In the genomic region with DNA sequence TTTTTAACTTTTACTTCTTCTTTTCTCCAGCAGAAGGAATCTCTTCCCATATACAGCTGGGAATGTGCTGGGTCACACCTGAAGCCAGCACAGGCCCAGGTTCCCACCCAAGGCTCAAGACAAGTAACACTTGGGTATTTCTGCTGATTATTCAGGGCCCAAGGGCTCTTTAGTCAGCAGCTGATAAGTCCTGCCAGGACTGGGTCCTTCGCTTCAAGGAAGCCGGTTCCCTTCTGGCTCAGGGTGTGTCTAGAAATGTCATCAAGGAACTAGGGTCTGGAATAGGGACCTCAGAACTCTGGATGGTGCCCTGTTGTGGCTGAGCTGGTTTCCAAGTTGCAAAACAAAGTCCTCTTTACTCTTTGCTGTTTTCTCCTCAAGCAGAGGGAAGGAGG, we compare ENCODE assay signal across 14 cellular contexts. TPM values are rescaled to one million over a fixed set of nuclear protein-coding genes. Genes with fewer than 3 reads are reported as not detected.
DNase-seq lines count a peak whose midpoint lies in the region; ATAC-seq, FAIRE-seq and TF ChIP-seq lines count a peak whose summit lies in the region.
"Had no signal": no experiment of that assay in that cellular context is flagged by ENCODE, and none has a peak within 500 bp of the region (broad histone marks: within the 10 kb centered on the region; RNA-seq: fewer than 3 reads in every experiment).

No MANE protein-coding gene starts in this region.

- CTCF ChIA-PET in H1 (lab: Charles Lee; ENCODE audit: partially characterized antibody): interaction anchor here (1.1 to 1.6 kb wide), 3 partner anchors 36 to 134 kb away, joined by 3 to 5 read pairs (median 4); no protein-coding TSS in a partner anchor

- H3K56ac ChIP-seq in H1 (replicated peaks; ENCODE audit: insufficient read length, low read depth, low read length): no peak overlapping the region

- H3K4me2 ChIP-seq in H1 (ENCODE audit: insufficient read depth in 1 of 2, low read depth in 2 of 2, low read length in 2 of 2): no peak overlapping the region
- H3K4me2 ChIP-seq: A549, BLaER1 had no signal

- H3K27ac ChIP-seq in H1 (ENCODE audit: low read depth, low read length) (no peak overlapping the region), esophagus squamous epithelium (peak overlapping the region in 3 of 4 donors; percentile 6 to 27 (median 26)), neutrophil (peak overlapping the region; percentile 71), Peyer's patch (no peak overlapping the region), gastrocnemius medialis (no peak overlapping the region)
- H3K27ac ChIP-seq: A549, BLaER1 had no signal

- H4K5ac ChIP-seq in H1 (ENCODE audit: insufficient read length, low read depth, low read length): no peak overlapping the region

- H2BK15ac ChIP-seq in H1 (ENCODE audit: low read length): no peak overlapping the region

- H3K4ac ChIP-seq in H1 (replicated peaks; ENCODE audit: insufficient read length, low read depth, low read length): no peak overlapping the region

- no peak overlapping the region for H3K23ac ChIP-seq in H1 (ENCODE audit: insufficient read length)

- FAIRE-seq in H1 (lab: Jason Lieb, UNC): no peak
- FAIRE-seq: A549 had no signal

- H3K79me2 ChIP-seq in H1 (ENCODE audit: control insufficient read depth in 1 of 2, insufficient read depth in 2 of 2, low read length in 2 of 2): no peaks in the 10 kb centered on the region

- WGBS in H1 (ENCODE audit: extremely low coverage in 1 of 2, insufficient coverage in 1 of 2, insufficient read length in 1 of 2, insufficient replicate concordance in 2 of 2, low coverage in 1 of 2, low lambda C conversion rate in 2 of 2, missing lambda C conversion rate in 1 of 2), 2 experiments: 83% methylated on average over 2 of the region's 2 CpGs; no CpG with 5 or more reads in 1 of the 2 experiments
- 20% methylated on average over 2 of the region's 2 CpGs; no CpG with 5 or more reads in 1 of the 2 donors for WGBS in esophagus squamous epithelium, 2 donors

- intact Hi-C loops in esophagus squamous epithelium (cut with DNase I) (no loop called here), gastrocnemius medialis (cut with DNase I; ENCODE audit: low total_unique reads) (no loop called here)

- no peak overlapping the region for H2AK5ac ChIP-seq in H1 (ENCODE audit: low read depth, low read length)

- H3K27me3 ChIP-seq in H1 (replicated peaks in 1 of 4; ENCODE audit: control insufficient read depth in 3 of 4, extremely low read depth in 1 of 4, insufficient read depth in 3 of 4, low read length in 3 of 4) (no peaks in the 10 kb centered on the region), esophagus squamous epithelium (no peaks in the 10 kb centered on the region), neutrophil (no peaks in the 10 kb centered on the region), Peyer's patch (no peaks in the 10 kb centered on the region), gastrocnemius medialis (no peaks in the 10 kb centered on the region)
- H3K27me3 ChIP-seq: BLaER1 had no signal

- H4K91ac ChIP-seq in H1 (replicated peaks; ENCODE audit: insufficient read length, low read length): no peak overlapping the region

- no peak overlapping the region for H3K9ac ChIP-seq in H1 (replicated peaks in 1 of 4; ENCODE audit: extremely low read depth in 1 of 4, low read depth in 3 of 4, low read length in 3 of 4)
- H3K9ac ChIP-seq: BLaER1 had no signal

- H2AFZ ChIP-seq in H1 (ENCODE audit: low read length): 0 out of 2 replicates have a peak overlapping the region, but pooled peaks have one; percentile 3

- DNase-seq in H1 (ENCODE audit: low read depth in 1 of 2, low spot score in 2 of 2) (no peak), esophagus squamous epithelium (lab: John Stamatoyannopoulos, UW) (no peak), Peyer's patch (no peak), gastrocnemius medialis (no peak)
- DNase-seq: CD4-positive, CD25-positive, alpha-beta regulatory T cell; DMS53; IMR-90; KBM-7 had no signal

- TF ChIP-seq CTCF in H1 (IDR thresholded peaks at IDR 0.05; ENCODE audit: control extremely low read depth in 1 of 3, insufficient read depth in 1 of 3, low read depth in 1 of 3, low read length in 3 of 3) (no peak), esophagus squamous epithelium (IDR thresholded peaks at IDR 0.05) (no peak), neutrophil (IDR thresholded peaks at IDR 0.05) (no peak), Peyer's patch (IDR thresholded peaks at IDR 0.05) (no peak), gastrocnemius medialis (IDR thresholded peaks at IDR 0.05 in 4 of 5, conservative IDR thresholded peaks at IDR 0.05 in 1 of 5) (no peak)

- H3K9me3 ChIP-seq in H1 (ENCODE audit: insufficient read depth in 2 of 2, low read depth in 1 of 2, low read length in 1 of 2) (no peaks in the 10 kb centered on the region), esophagus squamous epithelium (no peaks in the 10 kb centered on the region), neutrophil (no peaks in the 10 kb centered on the region), Peyer's patch (no peaks in the 10 kb centered on the region), gastrocnemius medialis (no peaks in the 10 kb centered on the region)
- H3K9me3 ChIP-seq: A549, BLaER1 had no signal

- POLR2A ChIA-PET in H1 (lab: Charles Lee; ENCODE audit: partially characterized antibody): no interaction called here

- no peak for TF ChIP-seq RAD21 in H1 (IDR thresholded peaks at IDR 0.05 in 1 of 2, conservative IDR thresholded peaks at IDR 0.05 in 1 of 2; ENCODE audit: low read depth in 2 of 2, low read length in 2 of 2)

- no peaks in the 10 kb centered on the region for H3K79me1 ChIP-seq in H1 (ENCODE audit: low read depth, low read length)

- H3K4me1 ChIP-seq in H1 (replicated peaks in 1 of 4; ENCODE audit: control insufficient read depth in 3 of 4, insufficient read depth in 4 of 4, low read length in 3 of 4): no peaks in the 10 kb centered on the region
- peaks cover 4 to 22% (median 8%) of the 10 kb centered on the region in 3 donors for H3K4me1 ChIP-seq in esophagus squamous epithelium
- H3K4me1 ChIP-seq in neutrophil (ENCODE audit: control insufficient read depth in 1 of 2, insufficient read depth in 1 of 2, low read depth in 1 of 2, low read length in 1 of 2): peaks cover 22 to 32% of the 10 kb centered on the region in 2 experiments
- H3K4me1 ChIP-seq in Peyer's patch: no peaks in the 10 kb centered on the region
- H3K4me1 ChIP-seq in gastrocnemius medialis: no peaks in the 10 kb centered on the region
- H3K4me1 ChIP-seq: A549, BLaER1 had no signal

- H3K4me3 ChIP-seq in H1 (ENCODE audit: extremely low read depth in 1 of 4, insufficient read depth in 2 of 4, low read depth in 3 of 4, low read length in 4 of 4) (no peak overlapping the region), esophagus squamous epithelium (no peak overlapping the region), neutrophil (ENCODE audit: low read depth in 1 of 2, low read length in 1 of 2) (no peak overlapping the region), Peyer's patch (no peak overlapping the region), gastrocnemius medialis (no peak overlapping the region)
- H3K4me3 ChIP-seq: A549, BLaER1 had no signal

- H2BK120ac ChIP-seq in H1 (replicated peaks; ENCODE audit: low read depth, low read length): no peak overlapping the region

- no peak overlapping the region for H2BK5ac ChIP-seq in H1 (ENCODE audit: low read depth, low read length)

- no peak for ATAC-seq in gastrocnemius medialis
- no peak for ATAC-seq in HG02884 (IDR thresholded peaks at IDR 0.05; ENCODE audit: unreplicated experiment)
- ATAC-seq: A549, HCT116 had no signal

- in situ Hi-C loops in gastrocnemius medialis (cut with MboI; ENCODE audit: low sequenced_read_pairs in 4 of 4): no loop called here

- H2BK20ac ChIP-seq in H1 (ENCODE audit: low read length): 0 out of 2 replicates have a peak overlapping the region, but pooled peaks have one; percentile 37

- H3K14ac ChIP-seq in H1 (ENCODE audit: insufficient read length): no peak overlapping the region

- H4K20me1 ChIP-seq in H1 (replicated peaks in 1 of 2; ENCODE audit: control insufficient read depth in 1 of 2, insufficient read depth in 2 of 2, low read length in 2 of 2): no peaks in the 10 kb centered on the region
- H4K20me1 ChIP-seq: BLaER1 had no signal

- H2BK12ac ChIP-seq in H1 (ENCODE audit: low read depth, low read length): no peak overlapping the region

- TF ChIP-seq POLR2A in H1 (IDR thresholded peaks at IDR 0.05; ENCODE audit: control extremely low read depth in 1 of 2, low read depth in 2 of 2, low read length in 2 of 2) (no peak), esophagus squamous epithelium (IDR thresholded peaks at IDR 0.05) (no peak), Peyer's patch (IDR thresholded peaks at IDR 0.05) (no peak), gastrocnemius medialis (IDR thresholded peaks at IDR 0.05) (no peak)

- no peak overlapping the region for H3K18ac ChIP-seq in H1 (ENCODE audit: extremely low read depth, low read length)

- no peak overlapping the region for H4K8ac ChIP-seq in H1 (ENCODE audit: extremely low read depth, insufficient read depth, low read length)

- no peaks in the 10 kb centered on the region for H3K23me2 ChIP-seq in H1 (ENCODE audit: low read depth, low read length)

- H3K36me3 ChIP-seq in H1 (ENCODE audit: control insufficient read depth in 2 of 4, insufficient read depth in 4 of 4, low read length in 3 of 4) (no peaks in the 10 kb centered on the region), esophagus squamous epithelium (no peaks in the 10 kb centered on the region), neutrophil (no peaks in the 10 kb centered on the region), Peyer's patch (no peaks in the 10 kb centered on the region), gastrocnemius medialis (no peaks in the 10 kb centered on the region)
- H3K36me3 ChIP-seq: BLaER1 had no signal

- no peak for TF ChIP-seq EP300 in H1 (IDR thresholded peaks at IDR 0.05; ENCODE audit: borderline replicate concordance in 1 of 2, low read depth in 2 of 2, low read length in 2 of 2)

RNA-seq across cellular contexts. Expression of a gene that starts 27.0 kb away (rescaled TPM):
- not detected in 2 replicates for total RNA-seq in H1 (2021; fragmentation: NEBNext Ultra II Directional; extraction: Animal tissue kit (Norgen Biotek cat#: 25700))
- not detected in 2 replicates for polyA plus RNA-seq in H1 (2011; rRNA removed)
- not detected for polyA plus RNA-seq in H1 (2011; cell fraction: cytosol; rRNA removed)
- not detected for polyA plus RNA-seq in H1 (2011; cell fraction: nucleus; rRNA removed)
- polyA plus RNA-seq in H1 (2012, experiment 1 of 2): not detected in 4 replicates
- not detected for polyA plus RNA-seq in H1 (2012, experiment 2 of 2)
- not detected for polyA plus RNA-seq in H1 (2013, experiment 1 of 2)
- not detected for polyA plus RNA-seq in H1 (2013, experiment 2 of 2)
- not detected in 2 replicates for polyA minus RNA-seq in H1 (2011; rRNA and poly(A)+ RNA removed)
- polyA minus RNA-seq in H1 (2011; cell fraction: cytosol; rRNA and poly(A)+ RNA removed): not detected
- not detected for polyA minus RNA-seq in H1 (2011; cell fraction: nucleus; rRNA and poly(A)+ RNA removed)
- total RNA-seq in esophagus squamous epithelium (100 to 1,000 TPM; 138 to 309 (median 189) TPM), Peyer's patch (not detected), gastrocnemius medialis (not detected)
- total RNA-seq: CD4-positive, CD25-positive, alpha-beta regulatory T cell; HT-29 had no signal
- polyA plus RNA-seq: A549; CD4-positive, CD25-positive, alpha-beta regulatory T cell had no signal

RNA-seq across cellular contexts. Expression of a gene that starts 47.2 kb away (rescaled TPM):
- not detected in 2 replicates for total RNA-seq in H1 (2021; fragmentation: NEBNext Ultra II Directional; extraction: Animal tissue kit (Norgen Biotek cat#: 25700))
- polyA plus RNA-seq in H1 (2011; rRNA removed): not detected in 2 replicates
- not detected for polyA plus RNA-seq in H1 (2011; cell fraction: cytosol; rRNA removed)
- polyA plus RNA-seq in H1 (2011; cell fraction: nucleus; rRNA removed): not detected
- polyA plus RNA-seq in H1 (2012, experiment 1 of 2): not detected in 4 replicates
- not detected for polyA plus RNA-seq in H1 (2012, experiment 2 of 2)
- polyA plus RNA-seq in H1 (2013, experiment 1 of 2): 0.06 TPM
- polyA plus RNA-seq in H1 (2013, experiment 2 of 2): not detected
- polyA minus RNA-seq in H1 (2011; rRNA and poly(A)+ RNA removed): not detected in 2 replicates
- not detected for polyA minus RNA-seq in H1 (2011; cell fraction: cytosol; rRNA and poly(A)+ RNA removed)
- polyA minus RNA-seq in H1 (2011; cell fraction: nucleus; rRNA and poly(A)+ RNA removed): not detected
- 1 to 10 TPM in 2 of 4 donors, under 1 TPM in 1, not detected in 1; 0.26 to 8.4 (median 1.4) TPM for total RNA-seq in esophagus squamous epithelium
- not detected for total RNA-seq in Peyer's patch
- total RNA-seq in gastrocnemius medialis: not detected
- total RNA-seq: CD4-positive, CD25-positive, alpha-beta regulatory T cell; HT-29; IMR-90 had no signal
- polyA plus RNA-seq: A549; CD4-positive, CD25-positive, alpha-beta regulatory T cell; IMR-90 had no signal

Comparison
In these comparisons a context has a peak if more than half of its experiments do, and no peak if none do; other contexts are left out.
1. H3K27ac ChIP-seq: peak in esophagus squamous epithelium (3 of 4) and neutrophil (single experiment); none in H1 (single experiment), Peyer's patch (0 of 4) and gastrocnemius medialis (0 of 4).
2. RNA of a gene that starts 27.0 kb away (total RNA-seq): 138 to 309 TPM in esophagus squamous epithelium; not detected in H1, not detected in Peyer's patch and not detected in gastrocnemius medialis; every median in the first group is over 100 times any median in the second.